ENCODE assay signal across 8 cellular contexts in genomic region chrX:78103656-78104446, GRCh38. TPM values are rescaled to one million over a fixed set of nuclear protein-coding genes. Genes with fewer than 3 reads are reported as not detected.
A peak's percentile ranks its signal among the peaks of the same experiment; 100 is the strongest.
DNase-seq lines count a peak whose midpoint lies in the region; ATAC-seq and TF ChIP-seq lines count a peak whose summit lies in the region.

Gene PGK1 (plus strand): TSS chrX:78104248. CDS start chrX:78104341, 93 bp downstream.

- H3K36me3 Mint-ChIP-seq in activated CD4-positive, alpha-beta T cell treated with anti-CD3 and anti-CD28 coated beads for 36 hours (ENCODE audit: low read depth), result peaks cover 49% of the 10 kb centered on the region

- CTCF ChIA-PET in activated CD4-positive, alpha-beta T cell treated with anti-CD3 and anti-CD28 coated beads for 36 hours (lab: Charles Lee), result interaction anchor here (0.7 to 1.3 kb wide), 2 partner anchors 205 to 328 kb away, joined by 3 read pairs; partner anchors contain the start of gene COX7B

- peak within 1 kb of the TSS; percentile 95 for H3K27ac Mint-ChIP-seq in activated CD4-positive, alpha-beta T cell treated with anti-CD3 and anti-CD28 coated beads for 36 hours

- peak within 1 kb of the TSS; percentile 98 for H3K4me3 Mint-ChIP-seq in activated CD4-positive, alpha-beta T cell treated with anti-CD3 and anti-CD28 coated beads for 36 hours

- POLR2A ChIA-PET in activated CD4-positive, alpha-beta T cell treated with anti-CD3 and anti-CD28 coated beads for 36 hours (lab: Charles Lee), result no interaction called here

- intact Hi-C loops in activated CD4-positive, alpha-beta T cell treated with anti-CD3 and anti-CD28 coated beads for 36 hours (cut with DNase I, micrococcal nuclease), result loop anchor here (1.0 to 10.0 kb wide), 14 partner anchors 28 to 1929 kb away; partner anchors contain the start of genes COX7B (in 2 of the 2), MAGT1 (in 2 of the 2), ATP7A (in 1 of the 2) and ATRX (in 1 of the 2)

- TF ChIP-seq POLR2A in GM19193 (IDR thresholded peaks at IDR 0.05; ENCODE audit: extremely low read depth, insufficient read depth, insufficient read length), result peak; percentile 87

- ATAC-seq in HG03439 (IDR thresholded peaks at IDR 0.05; ENCODE audit: unreplicated experiment), result peak; percentile 96
- ATAC-seq in activated CD4-positive, alpha-beta T cell treated with anti-CD3 and anti-CD28 coated beads for 36 hours, result peak; percentile 97

- peaks cover 8% of the 10 kb centered on the region for H3K9me3 Mint-ChIP-seq in activated CD4-positive, alpha-beta T cell treated with anti-CD3 and anti-CD28 coated beads for 36 hours (ENCODE audit: low read depth)

- H3K4me3 ChIP-seq in choroid plexus epithelial cell (ENCODE audit: low read depth, low read length), result peak within 1 kb of the TSS; percentile 82

- H3K27me3 Mint-ChIP-seq in activated CD4-positive, alpha-beta T cell treated with anti-CD3 and anti-CD28 coated beads for 36 hours, result no peaks in the 10 kb centered on the region

- no peak for TF ChIP-seq CTCF in choroid plexus epithelial cell (conservative IDR thresholded peaks at IDR 0.05; ENCODE audit: low read depth, low read length)

- DNase-seq in AML-193 (lab: John Stamatoyannopoulos, UW) (peak; percentile 84), NCI-H510A treated with DMSO at 0.1 percent for 48 hours (lab: John Stamatoyannopoulos, UW) (peak; percentile 90), choroid plexus epithelial cell (ENCODE audit: low read depth) (peak; percentile 98), kidney glomerular epithelial cell (lab: John Stamatoyannopoulos, UW) (peak; percentile 74)
- peak; percentile 96 for DNase-seq in activated CD4-positive, alpha-beta T cell treated with anti-CD3 and anti-CD28 coated beads for 36 hours
- DNase-seq in stimulated activated CD4-positive, alpha-beta T cell treated with anti-CD3 and anti-CD28 coated beads, Interleukin-1b, Interleukin-23, amount 100 ng/mL, for 1 hour (ENCODE audit: low read depth in 2 of 2), result peak; percentile 77 to 78

- H3K4me1 Mint-ChIP-seq in activated CD4-positive, alpha-beta T cell treated with anti-CD3 and anti-CD28 coated beads for 36 hours, result peaks cover 31% of the 10 kb centered on the region

RNA-seq across cellular contexts. Expression of gene PGK1, which starts in this region (rescaled TPM):
- total RNA-seq in activated CD4-positive, alpha-beta T cell treated with anti-CD3 and anti-CD28 coated beads for 36 hours, result 1,000 to 10,000 TPM; 1,263 to 1,446 TPM

Comparison
In these comparisons a context has a peak if more than half of its experiments do, and no peak if none do; other contexts are left out.
1. Peak in every context shown above with its lines: DNase-seq, ATAC-seq and H3K4me3 ChIP-seq.